8 cellular contexts compared by ENCODE assay signal in genomic region chr2:86297382-86298147, GRCh38. TPM values are rescaled to one million over a fixed set of nuclear protein-coding genes. Genes with fewer than 3 reads are reported as not detected.
DNase-seq lines count a peak whose midpoint lies in the region; ATAC-seq, FAIRE-seq and TF ChIP-seq lines count a peak whose summit lies in the region.

No MANE protein-coding gene starts in this region.

- peak overlapping the region; percentile 11 for H2AK5ac ChIP-seq in neuronal stem cell (ENCODE audit: low read depth, low read length)

- H3K4me2 ChIP-seq in neuronal stem cell (ENCODE audit: insufficient read depth, low read length, poor library complexity, severe bottlenecking) = no peak overlapping the region

- TF ChIP-seq CTCF in GM12875 (IDR thresholded peaks at IDR 0.05; ENCODE audit: borderline replicate concordance, insufficient read depth, low read depth, low read length) (peak; percentile 57; the same call in 1 of the 2 replicates), dorsolateral prefrontal cortex (IDR thresholded peaks at IDR 0.05 in 54 of 56, conservative IDR thresholded peaks at IDR 0.05 in 2 of 56; ENCODE audit: low read depth in 1 of 56, partially characterized antibody in 56 of 56) (peak in 19 of 56 donors; percentile 8 to 37 (median 16))

- H2AFZ ChIP-seq in neuronal stem cell (ENCODE audit: low read length) = no peak overlapping the region

- H2BK120ac ChIP-seq in neuronal stem cell (ENCODE audit: low read depth, low read length) = no peak overlapping the region

- DNase-seq in NAMALWA (ENCODE audit: low spot score) (peak; percentile 20), dorsolateral prefrontal cortex (no peak), neuronal stem cell (ENCODE audit: low spot score) (no peak), H54 (ENCODE audit: insufficient read length, low spot score) (no peak)
- no peak for DNase-seq in stimulated activated naive CD4-positive, alpha-beta T cell treated with Interleukin-2 at 50 U/mL for 16 hours (lab: John Stamatoyannopoulos, UW)

- H3K9me3 ChIP-seq in neuronal stem cell (replicated peaks in 1 of 2; ENCODE audit: control insufficient read depth in 2 of 2, insufficient read depth in 1 of 2, low read depth in 1 of 2, low read length in 2 of 2) = no peaks in the 10 kb centered on the region

- H2BK5ac ChIP-seq in neuronal stem cell (ENCODE audit: low read length) = no peak overlapping the region

- no peak for TF ChIP-seq POLR2A in H54 (IDR thresholded peaks at IDR 0.05; ENCODE audit: low read depth, low read length)

- H3K9ac ChIP-seq in neuronal stem cell (ENCODE audit: low read depth, low read length, poor library complexity) = no peak overlapping the region

- H3K4me3 ChIP-seq in GM12875 (ENCODE audit: low read depth, low read length) = no peak overlapping the region
- no peak overlapping the region for H3K4me3 ChIP-seq in dorsolateral prefrontal cortex
- H3K4me3 ChIP-seq in neuronal stem cell (ENCODE audit: low read length in 2 of 2) = no peak overlapping the region

- no peaks in the 10 kb centered on the region for H3K79me1 ChIP-seq in neuronal stem cell (ENCODE audit: low read depth, low read length)

- no peak overlapping the region for H4K91ac ChIP-seq in neuronal stem cell (ENCODE audit: low read depth, low read length, poor library complexity)

- no peak overlapping the region for H2BK12ac ChIP-seq in neuronal stem cell (ENCODE audit: low read length)

- no peak overlapping the region for H3K18ac ChIP-seq in neuronal stem cell (ENCODE audit: low read length)

- H3K14ac ChIP-seq in neuronal stem cell (ENCODE audit: low read length) = no peak overlapping the region

- no peak overlapping the region for H2BK15ac ChIP-seq in neuronal stem cell (ENCODE audit: low read length)

- no peaks in the 10 kb centered on the region for H3K27me3 ChIP-seq in dorsolateral prefrontal cortex
- peaks cover 0 to 5% (median 0%) of the 10 kb centered on the region in 3 experiments for H3K27me3 ChIP-seq in neuronal stem cell (ENCODE audit: control insufficient read depth in 3 of 3, insufficient read depth in 3 of 3, low read depth in 1 of 3, low read length in 3 of 3)

- H3K36me3 ChIP-seq in neuronal stem cell (replicated peaks in 1 of 2; ENCODE audit: control insufficient read depth in 2 of 2, insufficient read depth in 2 of 2, low read length in 2 of 2) = no peaks in the 10 kb centered on the region

- no peak overlapping the region for H3K4ac ChIP-seq in neuronal stem cell (ENCODE audit: low read length)

- intact Hi-C loops in dorsolateral prefrontal cortex (cut with DNase I) = loop anchor here (2.0 to 10.0 kb wide), 3 partner anchors 69 to 83 kb away; no protein-coding TSS in a partner anchor

- H3K4me1 ChIP-seq in neuronal stem cell (ENCODE audit: control insufficient read depth in 2 of 2, insufficient read depth in 1 of 2, low read depth in 1 of 2, low read length in 2 of 2) = peaks cover 4 to 15% of the 10 kb centered on the region in 2 donors

- ATAC-seq in HG03108 (IDR thresholded peaks at IDR 0.05; ENCODE audit: unreplicated experiment) = no peak
- no peak for ATAC-seq in GM18909 (IDR thresholded peaks at IDR 0.05; ENCODE audit: poor library complexity, unreplicated experiment)

- FAIRE-seq in H54 (lab: Jason Lieb, UNC) = no peak

- WGBS in neuronal stem cell (ENCODE audit: extremely low coverage in 2 of 2, insufficient read length in 2 of 2, insufficient replicate concordance in 1 of 2), 2 donors = no CpG with 5 or more reads among the region's 5 CpGs

- H3K23ac ChIP-seq in neuronal stem cell (ENCODE audit: low read depth, low read length, poor library complexity) = no peak overlapping the region

- peak overlapping the region in 46 of 59 donors; percentile 44 to 90 (median 76) for H3K27ac ChIP-seq in dorsolateral prefrontal cortex
- H3K27ac ChIP-seq in neuronal stem cell (replicated peaks; ENCODE audit: low read length) = no peak overlapping the region

- no peak overlapping the region for H4K8ac ChIP-seq in neuronal stem cell (ENCODE audit: low read depth, low read length)

RNA-seq across cellular contexts. Expression of gene REEP1, which starts 39.9 kb away (rescaled TPM):
- total RNA-seq in dorsolateral prefrontal cortex = 10 to 100 TPM; 24.2 to 90.3 (median 63.8) TPM
- polyA plus RNA-seq in neuronal stem cell (2013, experiment 1 of 2) = 1.6 TPM
- 1.5 TPM for polyA plus RNA-seq in neuronal stem cell (2013, experiment 2 of 2)
